Comparison of ENCODE assay signal across 8 cellular contexts in genomic region chr11:727859-728748, GRCh38. TPM values are rescaled to one million over a fixed set of nuclear protein-coding genes. Genes with fewer than 3 reads are reported as not detected.
DNase-seq lines count a peak whose midpoint lies in the region; ATAC-seq and TF ChIP-seq lines count a peak whose summit lies in the region.

No MANE protein-coding gene starts in this region.

- peak; percentile 42 to 63 for DNase-seq in Kasumi-1 (lab: John Stamatoyannopoulos, UW)
- DNase-seq in T1000 (lab: John Stamatoyannopoulos, UW): peak; percentile 88
- DNase-seq in astrocyte of the cerebellum (ENCODE audit: low read depth): peak; percentile 66
- peak; percentile 26 to 75 for DNase-seq in hippocampal formation (lab: John Stamatoyannopoulos, UW)

- no peak for ATAC-seq in GM18520 (IDR thresholded peaks at IDR 0.05; ENCODE audit: unreplicated experiment)

- H3K27me3 ChIP-seq in skeletal muscle tissue (ENCODE audit: control insufficient read depth in 3 of 3, insufficient read depth in 3 of 3, low read length in 3 of 3): peaks cover 5 to 41% (median 23%) of the 10 kb centered on the region in 3 donors

- in situ Hi-C loops in astrocyte of the cerebellum (cut with HindIII; ENCODE audit: low sequenced_read_pairs): no loop called here

- peak; percentile 97 for TF ChIP-seq CTCF in 22Rv1 (IDR thresholded peaks at IDR 0.05)
- peak; percentile 100 for TF ChIP-seq CTCF in GM12875 (IDR thresholded peaks at IDR 0.05; ENCODE audit: borderline replicate concordance, insufficient read depth, low read depth, low read length)
- TF ChIP-seq CTCF in astrocyte of the cerebellum (IDR thresholded peaks at IDR 0.05; ENCODE audit: low read depth, low read length, missing control alignments): peak; percentile 98

- no peaks in the 10 kb centered on the region for H3K36me3 ChIP-seq in skeletal muscle tissue (ENCODE audit: control insufficient read depth in 3 of 3, insufficient read depth in 3 of 3, low read length in 3 of 3)

- H3K27ac ChIP-seq in 22Rv1 (no peak overlapping the region), skeletal muscle tissue (ENCODE audit: low read depth, low read length) (peak overlapping the region; percentile 58)

- H3K4me1 ChIP-seq in skeletal muscle tissue (ENCODE audit: control insufficient read depth in 3 of 3, insufficient read depth in 3 of 3, low read length in 3 of 3): peaks cover 4 to 16% (median 12%) of the 10 kb centered on the region in 3 donors

- H3K9ac ChIP-seq in skeletal muscle tissue (ENCODE audit: low read depth in 1 of 3, low read length in 3 of 3): peak overlapping the region in 2 of 3 donors; percentile 34 to 45

- no peak overlapping the region for H3K4me3 ChIP-seq in GM12875 (ENCODE audit: low read depth, low read length)
- no peak overlapping the region for H3K4me3 ChIP-seq in astrocyte of the cerebellum (ENCODE audit: low read depth, low read length)
- H3K4me3 ChIP-seq in skeletal muscle tissue (ENCODE audit: low read length in 3 of 3): no peak overlapping the region

- H3K9me3 ChIP-seq in skeletal muscle tissue (ENCODE audit: control insufficient read depth in 3 of 3, low read length in 3 of 3): no peaks in the 10 kb centered on the region

RNA-seq across cellular contexts. Expression of gene TALDO1, which starts 19.2 kb away (rescaled TPM):
- 78.3 TPM for total RNA-seq in skeletal muscle tissue

RNA-seq across cellular contexts. Expression of gene EPS8L2, which starts 22.1 kb away (rescaled TPM):
- total RNA-seq in skeletal muscle tissue: 1.0 TPM

RNA-seq across cellular contexts. Expression of gene TMEM80, which starts 32.5 kb away (rescaled TPM):
- total RNA-seq in skeletal muscle tissue: 5.7 TPM

RNA-seq across cellular contexts. Expression of gene DEAF1, which starts 33.1 kb away (rescaled TPM):
- 17.2 TPM for total RNA-seq in skeletal muscle tissue

RNA-seq across cellular contexts. Expression of gene GATD1, which starts 49.2 kb away (rescaled TPM):
- 14.6 TPM for total RNA-seq in skeletal muscle tissue
